ENCODE assay signal across 26 cellular contexts in genomic region chr1:189880135-189880534, GRCh38.
"Had no signal": no experiment of that assay in that cellular context is flagged by ENCODE, and none has a peak within 500 bp of the region (broad histone marks: within the 10 kb centered on the region; RNA-seq: fewer than 3 reads in every experiment).

No MANE protein-coding gene starts in this region.

- DNase-seq: activated B cell treated with CpG ODN at 0.5 μM for 24 hours; activated CD4-positive, alpha-beta T cell treated with anti-CD3 and anti-CD28 coated beads for 48 hours; activated CD4-positive, alpha-beta T cell treated with anti-CD3 and anti-CD28 coated beads, Interleukin-2, amount 50 U/mL, for 1 hour; activated CD4-positive, alpha-beta T cell treated with anti-CD3 and anti-CD28 coated beads, Interleukin-2, amount 50 U/mL, for 48 hours; activated CD8-positive, alpha-beta memory T cell treated with anti-CD3 and anti-CD28 coated beads for 24 hours; activated CD8-positive, alpha-beta T cell treated with anti-CD3 and anti-CD28 coated beads for 36 hours; activated effector memory CD4-positive, alpha-beta T cell treated with Interleukin-2 at 50 U/mL for 16 hours; activated gamma-delta T cell treated with Interleukin-2 at 50 U/mL for 16 hours; activated naive CD4-positive, alpha-beta T cell treated with anti-CD3 and anti-CD28 coated beads, Interleukin-2, amount 50 U/mL, for 16 hours; activated naive CD4-positive, alpha-beta T cell treated with Interleukin-2 at 50 U/mL for 16 hours; activated T-cell treated with anti-CD3 and anti-CD28 coated beads, Interleukin-2, amount 50 U/mL, for 4 hours; amniotic stem cell; anterior cingulate cortex; brain microvascular endothelial cell; dorsolateral prefrontal cortex; effector memory CD4-positive, alpha-beta T cell; endodermal cell; foreskin fibroblast; glutamatergic neuron; heart left ventricle; T1000; WERI-Rb-1 had no signal

- H3K4me1 ChIP-seq: heart left ventricle had no signal

- H3K36me3 ChIP-seq: brain microvascular endothelial cell, heart left ventricle, WERI-Rb-1 had no signal

- H3K4me3 ChIP-seq: coronary artery, dorsolateral prefrontal cortex, heart left ventricle had no signal

- H3K27me3 ChIP-seq: brain microvascular endothelial cell, dorsolateral prefrontal cortex, heart left ventricle had no signal

- ATAC-seq: activated CD4-positive, CD25-positive, alpha-beta regulatory T cell treated with anti-CD3 and anti-CD28 coated beads, Interleukin-2, amount 50 U/mL, for 24 hours; activated CD8-positive, alpha-beta T cell treated with anti-CD3 and anti-CD28 coated beads for 36 hours; activated T-cell treated with anti-CD3 and anti-CD28 coated beads, Interleukin-2, amount 50 U/mL, for 4 hours; activated T-helper 17 cell treated with anti-CD3 and anti-CD28 coated beads, Interleukin-2, amount 50 U/mL, for 72 hours; esophagus mucosa; heart left ventricle had no signal

- H3K27ac ChIP-seq: brain microvascular endothelial cell, coronary artery, dorsolateral prefrontal cortex, heart left ventricle, WERI-Rb-1 had no signal
